Comparison of ENCODE assay signal across 1 cellular context in genomic region chr20:20021835-20022234, GRCh38.
A peak's percentile ranks its signal among the peaks of the same experiment; 100 is the strongest.
TF ChIP-seq lines count a peak whose summit lies in the region.

No MANE protein-coding gene starts in this region.

TF ChIP-seq in HEK293, 187 proteins besides CTCF, POLR2A, EP300 and RAD21:
- no peak for TF ChIP-seq ZNF518A (tag by site-specific recombination; conservative IDR thresholded peaks at IDR 0.05; ENCODE audit: low read depth)
- peak; percentile 38; the same call in 1 of the 2 replicates for TF ChIP-seq EGR2 (tag by site-specific recombination; IDR thresholded peaks at IDR 0.05; ENCODE audit: low read depth)
- TF ChIP-seq WT1 (tag by site-specific recombination; IDR thresholded peaks at IDR 0.05): peak; percentile 55; the same call in 1 of the 2 replicates
